In genomic region chr19:5905072-5905778, GRCh38 we compare ENCODE assay signal across 8 cellular contexts. TPM values are rescaled to one million over a fixed set of nuclear protein-coding genes. Genes with fewer than 3 reads are reported as not detected.
A peak's percentile ranks its signal among the peaks of the same experiment; 100 is the strongest.
DNase-seq lines count a peak whose midpoint lies in the region; ATAC-seq and TF ChIP-seq lines count a peak whose summit lies in the region.

No MANE protein-coding gene starts in this region.

- H3K36me3 ChIP-seq in CD8-positive, alpha-beta T cell (ENCODE audit: insufficient read depth, low read length): peaks cover 5% of the 10 kb centered on the region
- H3K36me3 ChIP-seq in MG63 (peaks cover 5% of the 10 kb centered on the region; the same call in 1 of the 2 replicates), neutrophil (peaks cover 18% of the 10 kb centered on the region)

- no peaks in the 10 kb centered on the region for H3K27me3 ChIP-seq in CD8-positive, alpha-beta T cell (ENCODE audit: insufficient read depth, low read length)
- H3K27me3 ChIP-seq in MG63 (no peaks in the 10 kb centered on the region), neutrophil (no peaks in the 10 kb centered on the region)

- no peak for ATAC-seq in CD8-positive, alpha-beta T cell
- ATAC-seq in effector memory CD8-positive, alpha-beta T cell (replicated peaks): no peak
- ATAC-seq in HG03469 (IDR thresholded peaks at IDR 0.05; ENCODE audit: unreplicated experiment) (no peak), HG03521 (IDR thresholded peaks at IDR 0.05; ENCODE audit: unreplicated experiment) (no peak), GM19455 (IDR thresholded peaks at IDR 0.05; ENCODE audit: unreplicated experiment) (no peak)

- H3K27ac Mint-ChIP-seq in CD8-positive, alpha-beta T cell: peak overlapping the region; percentile 99
- peak overlapping the region; percentile 95 to 98 for H3K27ac Mint-ChIP-seq in effector memory CD8-positive, alpha-beta T cell

- peaks cover 28% of the 10 kb centered on the region for H3K4me1 Mint-ChIP-seq in CD8-positive, alpha-beta T cell (ENCODE audit: low read depth)
- peaks cover 18 to 25% of the 10 kb centered on the region in 2 donors for H3K4me1 Mint-ChIP-seq in effector memory CD8-positive, alpha-beta T cell (ENCODE audit: low read depth in 2 of 2)

- peaks cover 41% of the 10 kb centered on the region for H3K36me3 Mint-ChIP-seq in CD8-positive, alpha-beta T cell
- peaks cover 28% of the 10 kb centered on the region for H3K36me3 Mint-ChIP-seq in effector memory CD8-positive, alpha-beta T cell (ENCODE audit: insufficient read depth)

- intact Hi-C loops in CD8-positive, alpha-beta T cell (cut with DNase I, micrococcal nuclease): no loop called here

- POLR2A ChIA-PET in CD8-positive, alpha-beta T cell (lab: Charles Lee): interaction anchor here (1.0 to 4.5 kb wide), 8 partner anchors 14 to 77 kb away, joined by 3 to 37 read pairs (median 12); partner anchors contain the start of gene RANBP3

- peaks cover 22% of the 10 kb centered on the region for H3K4me1 ChIP-seq in CD8-positive, alpha-beta T cell (ENCODE audit: insufficient read depth, low read length)
- H3K4me1 ChIP-seq in neutrophil (ENCODE audit: control insufficient read depth in 1 of 2, insufficient read depth in 1 of 2, low read depth in 1 of 2, low read length in 1 of 2): peaks cover 27 to 37% of the 10 kb centered on the region in 2 experiments

- no peaks in the 10 kb centered on the region for H3K27me3 Mint-ChIP-seq in CD8-positive, alpha-beta T cell (ENCODE audit: low read depth)
- no peaks in the 10 kb centered on the region for H3K27me3 Mint-ChIP-seq in effector memory CD8-positive, alpha-beta T cell

- H3K27ac ChIP-seq in CD8-positive, alpha-beta T cell (ENCODE audit: low read depth, low read length): peak overlapping the region; percentile 77
- H3K27ac ChIP-seq in neutrophil: peak overlapping the region; percentile 90

- peak overlapping the region; percentile 78 for H3K4me3 ChIP-seq in CD8-positive, alpha-beta T cell (ENCODE audit: low read depth, low read length)
- H3K4me3 ChIP-seq in MG63 (peak overlapping the region; percentile 100), neutrophil (ENCODE audit: low read depth in 1 of 2, low read length in 1 of 2) (peak overlapping the region; percentile 83 to 98)

- CTCF ChIA-PET in CD8-positive, alpha-beta T cell (lab: Charles Lee): interaction anchor here (3.5 kb wide), 1 partner anchor 101 kb away, joined by 13 read pairs; no protein-coding TSS in a partner anchor

- TF ChIP-seq CTCF in CD8-positive, alpha-beta T cell (IDR thresholded peaks at IDR 0.05): no peak
- TF ChIP-seq CTCF in neutrophil (IDR thresholded peaks at IDR 0.05): no peak

- H3K4me3 Mint-ChIP-seq in CD8-positive, alpha-beta T cell: peak overlapping the region; percentile 90
- H3K4me3 Mint-ChIP-seq in effector memory CD8-positive, alpha-beta T cell: peak overlapping the region; percentile 94 to 95

- no peaks in the 10 kb centered on the region for H3K9me3 ChIP-seq in CD8-positive, alpha-beta T cell (ENCODE audit: low read length)
- H3K9me3 ChIP-seq in MG63: no peaks in the 10 kb centered on the region
- H3K9me3 ChIP-seq in neutrophil: no peaks in the 10 kb centered on the region

- H3K9me3 Mint-ChIP-seq in CD8-positive, alpha-beta T cell: no peaks in the 10 kb centered on the region
- no peaks in the 10 kb centered on the region for H3K9me3 Mint-ChIP-seq in effector memory CD8-positive, alpha-beta T cell

- DNase-seq in CD8-positive, alpha-beta T cell: no peak
- no peak for DNase-seq in MG63
- DNase-seq in effector memory CD8-positive, alpha-beta T cell: no peak
- DNase-seq in NCI-H1092 treated with DMSO at 0.1 percent for 48 hours (lab: John Stamatoyannopoulos, UW): no peak

RNA-seq across cellular contexts. Expression of gene VMAC, which starts 0.6 kb away (rescaled TPM):
- total RNA-seq in CD8-positive, alpha-beta T cell: 10 to 100 TPM; 17.4 to 18.6 TPM
- 1.8 and 4.5 TPM in 2 replicates for total RNA-seq in MG63 (2014; rRNA removed; shearing (Covaris generic); ENCODE audit: low replicate concordance)

RNA-seq across cellular contexts. Expression of gene NDUFA11, which starts 1.6 kb away (rescaled TPM):
- total RNA-seq in CD8-positive, alpha-beta T cell: 100 to 1,000 TPM in 1 of 2 experiments, 10 to 100 TPM in 1; 86.6 to 103 TPM
- 105 and 257 TPM in 2 replicates for total RNA-seq in MG63 (2014; rRNA removed; shearing (Covaris generic); ENCODE audit: low replicate concordance)

RNA-seq across cellular contexts. Expression of gene CAPS, which starts 8.8 kb away (rescaled TPM):
- 10 to 100 TPM; 28.0 to 33.1 TPM for total RNA-seq in CD8-positive, alpha-beta T cell
- 0.30 and 0.36 TPM in 2 replicates for total RNA-seq in MG63 (2014; rRNA removed; shearing (Covaris generic); ENCODE audit: low replicate concordance)

RNA-seq across cellular contexts. Expression of gene FUT5, which starts 34.9 kb away (rescaled TPM):
- total RNA-seq in CD8-positive, alpha-beta T cell: 1 to 10 TPM; 8.2 to 8.5 TPM
- not detected in 2 replicates for total RNA-seq in MG63 (2014; rRNA removed; shearing (Covaris generic); ENCODE audit: low replicate concordance)

RNA-seq across cellular contexts. Expression of gene FUT3, which starts 54.0 kb away (rescaled TPM):
- under 1 TPM; 0.49 to 0.67 TPM for total RNA-seq in CD8-positive, alpha-beta T cell
- total RNA-seq in MG63 (2014; rRNA removed; shearing (Covaris generic); ENCODE audit: low replicate concordance): not detected in 2 replicates

Comparison
In these comparisons a context has a peak if more than half of its experiments do, and no peak if none do; other contexts are left out.
1. RNA of gene CAPS, which starts 8.8 kb away (total RNA-seq): 28.0 to 33.1 TPM in CD8-positive, alpha-beta T cell; 0.30 to 0.36 TPM in MG63; every median in the first group is over 10 times any median in the second.
2. Peak in every context shown above with its lines, with median percentiles within 50 percentile points of each other: H3K4me3 ChIP-seq.